In genomic region chr1:247228133-247228532, GRCh38 we compare ENCODE assay signal across 16 cellular contexts. TPM values are rescaled to one million over a fixed set of nuclear protein-coding genes. Genes with fewer than 3 reads are reported as not detected.
DNase-seq lines count a peak whose midpoint lies in the region; ATAC-seq and TF ChIP-seq lines count a peak whose summit lies in the region.
"Had no signal": no experiment of that assay in that cellular context is flagged by ENCODE, and none has a peak within 500 bp of the region (broad histone marks: within the 10 kb centered on the region; RNA-seq: fewer than 3 reads in every experiment).

No MANE protein-coding gene starts in this region.

- H3K79me2 ChIP-seq in PC-9 (ENCODE audit: low read depth): no peaks in the 10 kb centered on the region

- 0 out of 2 replicates have a peak overlapping the region, but pooled peaks have one; percentile 11 for H2AFZ ChIP-seq in PC-9

- H3K4me2 ChIP-seq in PC-9: peak overlapping the region; percentile 31

- no peak for ATAC-seq in HG03565 (IDR thresholded peaks at IDR 0.05; ENCODE audit: unreplicated experiment)

- TF ChIP-seq CTCF in AG10803 (conservative IDR thresholded peaks at IDR 0.05; ENCODE audit: low read length): no peak
- TF ChIP-seq CTCF in PC-9 (conservative IDR thresholded peaks at IDR 0.05): no peak; the same call in 1 of the 2 replicates

- H3K27ac ChIP-seq in PC-9: no peak overlapping the region
- H3K27ac ChIP-seq: esophagus muscularis mucosa had no signal

- H4K20me1 ChIP-seq in PC-9 (ENCODE audit: insufficient read depth): no peaks in the 10 kb centered on the region

- H3K4me3 ChIP-seq in AG10803 (ENCODE audit: low read length) (no peak overlapping the region), PC-9 (peak overlapping the region; percentile 29; the same call in 1 of the 2 replicates)
- H3K4me3 ChIP-seq: esophagus muscularis mucosa had no signal

- H3K9me2 ChIP-seq in PC-9 (ENCODE audit: insufficient read depth): no peaks in the 10 kb centered on the region

- no peaks in the 10 kb centered on the region for H3K36me3 ChIP-seq in PC-9 (ENCODE audit: low read depth)
- H3K36me3 ChIP-seq: esophagus muscularis mucosa had no signal

- DNase-seq in AG10803 (ENCODE audit: low read depth) (peak; percentile 9), ELR (ENCODE audit: low read depth) (peak; percentile 53), PC-9 (no peak), fibroblast of peridontal ligament (ENCODE audit: extremely low read depth) (peak; percentile 32), AG20443 (ENCODE audit: low spot score) (no peak), activated gamma-delta T cell (lab: John Stamatoyannopoulos, UW) (no peak), GOT3 (lab: John Stamatoyannopoulos, UW) (no peak)
- DNase-seq: activated T-cell treated with anti-CD3 and anti-CD28 coated beads for 4 hours, cortex of kidney, immature natural killer cell, NCI-H2029 treated with DMSO at 0.1 percent for 48 hours, posterior cingulate gyrus, substantia nigra had no signal

- intact Hi-C loops in PC-9 (cut with micrococcal nuclease; ENCODE audit: unreplicated experiment): no loop called here

- no peaks in the 10 kb centered on the region; the same call in 1 of the 2 replicates for H3K9me3 ChIP-seq in PC-9 (ENCODE audit: insufficient read depth, low read depth)

- no TSS peak for BruUV-seq in PC-9 (replicated peaks; lab: Mats Ljungman, UMichigan)

- no peaks in the 10 kb centered on the region for H3K27me3 ChIP-seq in PC-9 (ENCODE audit: insufficient read depth, low read depth)
- H3K27me3 ChIP-seq: esophagus muscularis mucosa had no signal

- CTCF ChIA-PET in PC-9 (lab: Charles Lee): interaction anchor here (0.6 kb wide), 1 partner anchor 162 kb away, joined by 5 read pairs; no protein-coding TSS in a partner anchor

- H3F3A ChIP-seq in PC-9 (ENCODE audit: insufficient read depth, low read depth): no peaks in the 10 kb centered on the region

- POLR2A ChIA-PET in PC-9 (lab: Charles Lee; ENCODE audit: unreplicated experiment): no interaction called here

- H3K4me1 ChIP-seq in PC-9 (replicated peaks; ENCODE audit: insufficient read depth): no peaks in the 10 kb centered on the region
- H3K4me1 ChIP-seq: esophagus muscularis mucosa had no signal

RNA-seq across cellular contexts. Expression of gene VN1R5, which starts 27.7 kb away (rescaled TPM):
- total RNA-seq in PC-9 (2021): not detected in 2 replicates
- total RNA-seq: esophagus muscularis mucosa, mucosa of gallbladder had no signal

RNA-seq across cellular contexts. Expression of gene ZNF124, which starts 56.3 kb away (rescaled TPM):
- total RNA-seq in PC-9 (2021): 9.5 and 10.1 TPM in 2 replicates

Comparison
In these comparisons a context has a peak if more than half of its experiments do, and no peak if none do; other contexts are left out.
1. DNase-seq: peak in AG10803 (single experiment), ELR (single experiment) and fibroblast of peridontal ligament (single experiment); none in PC-9 (0 of 2), AG20443 (single experiment), activated gamma-delta T cell (single experiment) and GOT3 (single experiment).